In the genomic region with DNA sequence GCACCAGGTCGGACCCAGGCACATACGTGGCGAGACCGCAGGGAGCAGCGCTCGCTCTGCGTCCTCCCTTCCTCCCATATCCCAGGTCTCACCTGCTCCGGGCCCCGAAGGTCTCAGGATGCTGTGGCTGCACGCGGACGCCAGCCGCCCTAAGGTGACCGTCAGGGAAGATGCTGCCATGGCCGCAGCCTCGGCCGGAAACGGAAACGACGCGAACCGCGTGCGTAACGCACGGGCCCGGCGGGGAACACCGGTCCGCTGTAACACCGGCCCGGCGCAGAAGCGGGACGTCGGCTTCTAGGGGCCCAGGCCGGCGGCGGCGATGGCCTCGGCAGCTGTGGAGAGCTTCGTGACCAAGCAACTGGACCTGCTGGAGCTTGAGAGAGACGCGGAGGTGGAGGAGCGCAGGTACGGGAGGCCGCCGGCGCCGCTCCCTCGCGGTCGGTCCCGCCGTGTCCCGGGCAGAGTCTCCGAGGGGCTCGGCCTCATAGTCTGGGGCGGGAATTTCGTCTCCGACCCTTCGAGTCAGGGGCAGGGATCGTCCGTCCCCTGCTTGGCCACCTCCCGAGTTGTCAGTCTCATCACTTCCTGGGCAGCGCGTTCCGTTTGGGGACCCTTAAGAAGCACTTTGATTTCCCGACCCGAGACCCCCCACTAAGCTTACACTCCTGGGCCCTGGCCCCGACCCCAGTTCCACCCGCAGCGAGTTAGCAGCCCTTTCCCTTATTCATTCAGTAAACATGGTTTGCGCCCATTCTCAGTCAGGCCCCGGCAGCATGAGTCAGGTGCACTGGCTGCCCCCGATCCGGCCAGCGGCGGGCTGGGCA, we compare ENCODE assay signal across 1 cellular context.
TF ChIP-seq lines count a peak whose summit lies in the region.

A gene (plus strand): TSS at position 261 of the 827 bp plus-strand sequence. CDS start 62 bp downstream, at position 323.
A gene (minus strand): TSS at position 202 of the 827 bp plus-strand sequence. CDS start 22 bp downstream, at position 180.

TF ChIP-seq in K562, 482 proteins besides CTCF, POLR2A, EP300 and RAD21 (continued from another document and continues in another):
- TF ChIP-seq, protein P1, sequence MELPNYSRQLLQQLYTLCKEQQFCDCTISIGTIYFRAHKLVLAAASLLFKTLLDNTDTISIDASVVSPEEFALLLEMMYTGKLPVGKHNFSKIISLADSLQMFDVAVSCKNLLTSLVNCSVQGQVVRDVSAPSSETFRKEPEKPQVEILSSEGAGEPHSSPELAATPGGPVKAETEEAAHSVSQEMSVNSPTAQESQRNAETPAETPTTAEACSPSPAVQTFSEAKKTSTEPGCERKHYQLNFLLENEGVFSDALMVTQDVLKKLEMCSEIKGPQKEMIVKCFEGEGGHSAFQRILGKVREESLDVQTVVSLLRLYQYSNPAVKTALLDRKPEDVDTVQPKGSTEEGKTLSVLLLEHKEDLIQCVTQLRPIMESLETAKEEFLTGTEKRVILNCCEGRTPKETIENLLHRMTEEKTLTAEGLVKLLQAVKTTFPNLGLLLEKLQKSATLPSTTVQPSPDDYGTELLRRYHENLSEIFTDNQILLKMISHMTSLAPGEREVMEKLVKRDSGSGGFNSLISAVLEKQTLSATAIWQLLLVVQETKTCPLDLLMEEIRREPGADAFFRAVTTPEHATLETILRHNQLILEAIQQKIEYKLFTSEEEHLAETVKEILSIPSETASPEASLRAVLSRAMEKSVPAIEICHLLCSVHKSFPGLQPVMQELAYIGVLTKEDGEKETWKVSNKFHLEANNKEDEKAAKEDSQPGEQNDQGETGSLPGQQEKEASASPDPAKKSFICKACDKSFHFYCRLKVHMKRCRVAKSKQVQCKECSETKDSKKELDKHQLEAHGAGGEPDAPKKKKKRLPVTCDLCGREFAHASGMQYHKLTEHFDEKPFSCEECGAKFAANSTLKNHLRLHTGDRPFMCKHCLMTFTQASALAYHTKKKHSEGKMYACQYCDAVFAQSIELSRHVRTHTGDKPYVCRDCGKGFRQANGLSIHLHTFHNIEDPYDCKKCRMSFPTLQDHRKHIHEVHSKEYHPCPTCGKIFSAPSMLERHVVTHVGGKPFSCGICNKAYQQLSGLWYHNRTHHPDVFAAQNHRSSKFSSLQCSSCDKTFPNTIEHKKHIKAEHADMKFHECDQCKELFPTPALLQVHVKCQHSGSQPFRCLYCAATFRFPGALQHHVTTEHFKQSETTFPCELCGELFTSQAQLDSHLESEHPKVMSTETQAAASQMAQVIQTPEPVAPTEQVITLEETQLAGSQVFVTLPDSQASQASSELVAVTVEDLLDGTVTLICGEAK (IDR thresholded peaks at IDR 0.05) = peak; percentile 100
- TF ChIP-seq, protein P1 (CRISPR knock-in tag; IDR thresholded peaks at IDR 0.05) = no peak
- TF ChIP-seq, protein P2, sequence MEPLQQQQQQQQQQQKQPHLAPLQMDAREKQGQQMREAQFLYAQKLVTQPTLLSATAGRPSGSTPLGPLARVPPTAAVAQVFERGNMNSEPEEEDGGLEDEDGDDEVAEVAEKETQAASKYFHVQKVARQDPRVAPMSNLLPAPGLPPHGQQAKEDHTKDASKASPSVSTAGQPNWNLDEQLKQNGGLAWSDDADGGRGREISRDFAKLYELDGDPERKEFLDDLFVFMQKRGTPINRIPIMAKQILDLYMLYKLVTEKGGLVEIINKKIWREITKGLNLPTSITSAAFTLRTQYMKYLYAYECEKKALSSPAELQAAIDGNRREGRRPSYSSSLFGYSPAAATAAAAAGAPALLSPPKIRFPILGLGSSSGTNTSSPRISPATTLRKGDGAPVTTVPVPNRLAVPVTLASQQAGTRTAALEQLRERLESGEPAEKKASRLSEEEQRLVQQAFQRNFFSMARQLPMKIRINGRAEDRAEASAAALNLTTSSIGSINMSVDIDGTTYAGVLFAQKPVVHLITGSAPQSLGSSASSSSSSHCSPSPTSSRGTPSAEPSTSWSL (CRISPR knock-in tag; IDR thresholded peaks at IDR 0.05; ENCODE audit: borderline replicate concordance) = peak; percentile 66; the same call in 1 of the 2 replicates
- peak; percentile 93 for TF ChIP-seq MTA3 (IDR thresholded peaks at IDR 0.05; ENCODE audit: borderline replicate concordance)
- TF ChIP-seq ZFP36 (IDR thresholded peaks at IDR 0.05; ENCODE audit: low read depth, low read length, partially characterized antibody) = peak; percentile 18
- TF ChIP-seq TEAD4 (IDR thresholded peaks at IDR 0.05; ENCODE audit: low read length) = peak; percentile 13; the same call in 1 of the 2 replicates
- no peak for TF ChIP-seq TEAD4 (CRISPR knock-in tag; IDR thresholded peaks at IDR 0.05; ENCODE audit: borderline replicate concordance)
- peak; percentile 78; the same call in 1 of the 2 replicates for TF ChIP-seq CBX1 (IDR thresholded peaks at IDR 0.05; ENCODE audit: low read depth)
- TF ChIP-seq ZKSCAN1 (IDR thresholded peaks at IDR 0.05; ENCODE audit: low read depth, low read length) = peak; percentile 69
- TF ChIP-seq ZNF780A (CRISPR knock-in tag; IDR thresholded peaks at IDR 0.05) = no peak
- TF ChIP-seq NR3C1 (CRISPR knock-in tag; IDR thresholded peaks at IDR 0.05) = 0 out of 2 replicates have a peak, but pooled peaks have one; percentile 27
- TF ChIP-seq, protein P3, sequence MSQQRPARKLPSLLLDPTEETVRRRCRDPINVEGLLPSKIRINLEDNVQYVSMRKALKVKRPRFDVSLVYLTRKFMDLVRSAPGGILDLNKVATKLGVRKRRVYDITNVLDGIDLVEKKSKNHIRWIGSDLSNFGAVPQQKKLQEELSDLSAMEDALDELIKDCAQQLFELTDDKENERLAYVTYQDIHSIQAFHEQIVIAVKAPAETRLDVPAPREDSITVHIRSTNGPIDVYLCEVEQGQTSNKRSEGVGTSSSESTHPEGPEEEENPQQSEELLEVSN (IDR thresholded peaks at IDR 0.05; ENCODE audit: borderline replicate concordance in 1 of 2, extremely low read depth in 1 of 2, insufficient read depth in 1 of 2, insufficient read length in 1 of 2, low read depth in 1 of 2, low read length in 1 of 2, poor library complexity in 1 of 2, severe bottlenecking in 1 of 2) = peak; percentile 65 to 83
- peak; percentile 80 for TF ChIP-seq HNRNPLL (IDR thresholded peaks at IDR 0.05; ENCODE audit: low read depth, low read length, poor library complexity, severe bottlenecking)
- TF ChIP-seq BHLHE40 (IDR thresholded peaks at IDR 0.05; ENCODE audit: low read length) = peak; percentile 74
- TF ChIP-seq NFATC3 (IDR thresholded peaks at IDR 0.05) = no peak
- peak; percentile 57; the same call in 1 of the 2 replicates for TF ChIP-seq ZNF589 (CRISPR knock-in tag; IDR thresholded peaks at IDR 0.05; ENCODE audit: low read depth)
- peak; percentile 98 for TF ChIP-seq PHF8 (IDR thresholded peaks at IDR 0.05; ENCODE audit: borderline replicate concordance, low read length)
- TF ChIP-seq, protein P4, sequence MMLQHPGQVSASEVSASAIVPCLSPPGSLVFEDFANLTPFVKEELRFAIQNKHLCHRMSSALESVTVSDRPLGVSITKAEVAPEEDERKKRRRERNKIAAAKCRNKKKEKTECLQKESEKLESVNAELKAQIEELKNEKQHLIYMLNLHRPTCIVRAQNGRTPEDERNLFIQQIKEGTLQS (IDR thresholded peaks at IDR 0.05) = no peak
- TF ChIP-seq, protein P4 (CRISPR knock-in tag; conservative IDR thresholded peaks at IDR 0.05) = 0 out of 2 replicates have a peak, but pooled peaks have one; percentile 17
- TF ChIP-seq HOXB6 (CRISPR knock-in tag; IDR thresholded peaks at IDR 0.05; ENCODE audit: borderline replicate concordance) = 0 out of 2 replicates have a peak, but pooled peaks have one; percentile 46
- peak; percentile 55 for TF ChIP-seq CCNT2 (IDR thresholded peaks at IDR 0.05; ENCODE audit: borderline replicate concordance, extremely low read depth, insufficient read length, low read depth, low read length)
- TF ChIP-seq, protein P5, sequence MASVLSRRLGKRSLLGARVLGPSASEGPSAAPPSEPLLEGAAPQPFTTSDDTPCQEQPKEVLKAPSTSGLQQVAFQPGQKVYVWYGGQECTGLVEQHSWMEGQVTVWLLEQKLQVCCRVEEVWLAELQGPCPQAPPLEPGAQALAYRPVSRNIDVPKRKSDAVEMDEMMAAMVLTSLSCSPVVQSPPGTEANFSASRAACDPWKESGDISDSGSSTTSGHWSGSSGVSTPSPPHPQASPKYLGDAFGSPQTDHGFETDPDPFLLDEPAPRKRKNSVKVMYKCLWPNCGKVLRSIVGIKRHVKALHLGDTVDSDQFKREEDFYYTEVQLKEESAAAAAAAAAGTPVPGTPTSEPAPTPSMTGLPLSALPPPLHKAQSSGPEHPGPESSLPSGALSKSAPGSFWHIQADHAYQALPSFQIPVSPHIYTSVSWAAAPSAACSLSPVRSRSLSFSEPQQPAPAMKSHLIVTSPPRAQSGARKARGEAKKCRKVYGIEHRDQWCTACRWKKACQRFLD (CRISPR knock-in tag; IDR thresholded peaks at IDR 0.05) = peak; percentile 61; the same call in 1 of the 2 replicates
- TF ChIP-seq, protein P6, sequence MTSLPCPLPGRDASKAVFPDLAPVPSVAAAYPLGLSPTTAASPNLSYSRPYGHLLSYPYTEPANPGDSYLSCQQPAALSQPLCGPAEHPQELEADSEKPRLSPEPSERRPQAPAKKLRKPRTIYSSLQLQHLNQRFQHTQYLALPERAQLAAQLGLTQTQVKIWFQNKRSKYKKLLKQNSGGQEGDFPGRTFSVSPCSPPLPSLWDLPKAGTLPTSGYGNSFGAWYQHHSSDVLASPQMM (CRISPR knock-in tag; IDR thresholded peaks at IDR 0.05) = no peak
- peak; percentile 67; the same call in 1 of the 2 replicates for TF ChIP-seq ZBTB1 (CRISPR knock-in tag; IDR thresholded peaks at IDR 0.05; ENCODE audit: borderline replicate concordance, low read depth)
- TF ChIP-seq HDAC2 (IDR thresholded peaks at IDR 0.05) = peak; percentile 74
- peak in 1 of 2 experiments; percentile 38; a peak in 2 of 4 replicates for TF ChIP-seq FOXA3 (CRISPR knock-in tag; conservative IDR thresholded peaks at IDR 0.05 in 1 of 2, IDR thresholded peaks at IDR 0.05 in 1 of 2)
- TF ChIP-seq ZNF165 (CRISPR knock-in tag; IDR thresholded peaks at IDR 0.05; ENCODE audit: borderline replicate concordance) = peak; percentile 85; the same call in 1 of the 2 replicates
- TF ChIP-seq CTBP1 (IDR thresholded peaks at IDR 0.05; ENCODE audit: borderline replicate concordance) = peak; percentile 93
- TF ChIP-seq, protein P7, sequence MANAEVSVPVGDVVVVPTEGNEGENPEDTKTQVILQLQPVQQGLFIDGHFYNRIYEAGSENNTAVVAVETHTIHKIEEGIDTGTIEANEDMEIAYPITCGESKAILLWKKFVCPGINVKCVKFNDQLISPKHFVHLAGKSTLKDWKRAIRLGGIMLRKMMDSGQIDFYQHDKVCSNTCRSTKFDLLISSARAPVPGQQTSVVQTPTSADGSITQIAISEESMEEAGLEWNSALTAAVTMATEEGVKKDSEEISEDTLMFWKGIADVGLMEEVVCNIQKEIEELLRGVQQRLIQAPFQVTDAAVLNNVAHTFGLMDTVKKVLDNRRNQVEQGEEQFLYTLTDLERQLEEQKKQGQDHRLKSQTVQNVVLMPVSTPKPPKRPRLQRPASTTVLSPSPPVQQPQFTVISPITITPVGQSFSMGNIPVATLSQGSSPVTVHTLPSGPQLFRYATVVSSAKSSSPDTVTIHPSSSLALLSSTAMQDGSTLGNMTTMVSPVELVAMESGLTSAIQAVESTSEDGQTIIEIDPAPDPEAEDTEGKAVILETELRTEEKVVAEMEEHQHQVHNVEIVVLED (CRISPR knock-in tag; IDR thresholded peaks at IDR 0.05) = peak; percentile 90
- TF ChIP-seq GABPA (tag; conservative IDR thresholded peaks at IDR 0.05; ENCODE audit: low read depth) = peak; percentile 100
- TF ChIP-seq HIVEP1 (CRISPR knock-in tag; IDR thresholded peaks at IDR 0.05) = peak; percentile 77
- peak; percentile 98; the same call in 1 of the 2 replicates for TF ChIP-seq SREBF2 (CRISPR knock-in tag; IDR thresholded peaks at IDR 0.05)
- peak; percentile 61 for TF ChIP-seq L3MBTL2 (IDR thresholded peaks at IDR 0.05)
- TF ChIP-seq, protein P8, sequence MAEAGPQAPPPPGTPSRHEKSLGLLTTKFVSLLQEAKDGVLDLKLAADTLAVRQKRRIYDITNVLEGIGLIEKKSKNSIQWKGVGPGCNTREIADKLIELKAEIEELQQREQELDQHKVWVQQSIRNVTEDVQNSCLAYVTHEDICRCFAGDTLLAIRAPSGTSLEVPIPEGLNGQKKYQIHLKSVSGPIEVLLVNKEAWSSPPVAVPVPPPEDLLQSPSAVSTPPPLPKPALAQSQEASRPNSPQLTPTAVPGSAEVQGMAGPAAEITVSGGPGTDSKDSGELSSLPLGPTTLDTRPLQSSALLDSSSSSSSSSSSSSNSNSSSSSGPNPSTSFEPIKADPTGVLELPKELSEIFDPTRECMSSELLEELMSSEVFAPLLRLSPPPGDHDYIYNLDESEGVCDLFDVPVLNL (CRISPR knock-in tag; IDR thresholded peaks at IDR 0.05; ENCODE audit: low read depth) = peak; percentile 8; the same call in 1 of the 2 replicates
- peak; percentile 69 to 89; a peak in 3 of 4 replicates for TF ChIP-seq SIN3A (IDR thresholded peaks at IDR 0.05; ENCODE audit: borderline replicate concordance in 2 of 2, control insufficient read depth in 1 of 2, low read depth in 2 of 2, low read length in 2 of 2)
- TF ChIP-seq ZNF384 (IDR thresholded peaks at IDR 0.05; ENCODE audit: low read depth, low read length) = 0 out of 2 replicates have a peak, but pooled peaks have one; percentile 57
- 0 out of 2 replicates have a peak, but pooled peaks have one; percentile 60 for TF ChIP-seq ZNF282 (CRISPR knock-in tag; IDR thresholded peaks at IDR 0.05)
